In genomic region chr12:40351976-40352375, GRCh38 we compare ENCODE assay signal across 21 cellular contexts.
DNase-seq lines count a peak whose midpoint lies in the region; ATAC-seq and TF ChIP-seq lines count a peak whose summit lies in the region.
"Had no signal": no experiment of that assay in that cellular context is flagged by ENCODE, and none has a peak within 500 bp of the region (broad histone marks: within the 10 kb centered on the region; RNA-seq: fewer than 3 reads in every experiment).

No MANE protein-coding gene starts in this region.

- H3K27ac Mint-ChIP-seq in glutamatergic neuron (ENCODE audit: unreplicated experiment) = peak overlapping the region; percentile 83
- no peak overlapping the region; a peak in 1 of 7 replicates for H3K27ac Mint-ChIP-seq in H9
- H3K27ac Mint-ChIP-seq: CD4-positive, alpha-beta T cell; IgD-negative memory B cell had no signal

- H3K4me3 ChIP-seq in trophoblast cell (ENCODE audit: low read depth, low read length) = no peak overlapping the region
- H3K4me3 ChIP-seq: HAP-1, MG63 had no signal

- intact Hi-C loops in Right ventricle myocardium inferior (cut with DNase I) = no loop called here
- intact Hi-C loops in cardiac septum (cut with DNase I) = no loop called here

- H3K36me3 Mint-ChIP-seq in glutamatergic neuron (ENCODE audit: unreplicated experiment) (peaks cover 4% of the 10 kb centered on the region), H9 (ENCODE audit: insufficient read depth in 1 of 3, low read depth in 3 of 3) (peaks cover 6 to 12% (median 6%) of the 10 kb centered on the region in 3 experiments; a peak in 6 of 7 replicates)

- no peak overlapping the region for H4K8ac ChIP-seq in trophoblast cell (ENCODE audit: low read depth, low read length)
- no peak overlapping the region for H4K8ac ChIP-seq in H9 (replicated peaks; ENCODE audit: insufficient read length, low read depth, low read length)

- H3K23me2 ChIP-seq in H9 (ENCODE audit: insufficient read length, low read depth, low read length, poor library complexity, severe bottlenecking) = no peaks in the 10 kb centered on the region

- H3K4ac ChIP-seq in trophoblast cell (ENCODE audit: low read depth, low read length) (no peak overlapping the region), H9 (ENCODE audit: low read depth, low read length) (no peak overlapping the region)

- no peak overlapping the region for H3T11ph ChIP-seq in H9 (ENCODE audit: low read length)

- H3K4me3 Mint-ChIP-seq in glutamatergic neuron (ENCODE audit: unreplicated experiment) = no peak overlapping the region
- no peak overlapping the region for H3K4me3 Mint-ChIP-seq in H9
- H3K4me3 Mint-ChIP-seq: CD4-positive, alpha-beta T cell; IgD-negative memory B cell had no signal

- H3K9ac ChIP-seq in trophoblast cell (ENCODE audit: low read length) (no peak overlapping the region), H9 (ENCODE audit: extremely low read depth, insufficient read length, low read length) (no peak overlapping the region)

- H3K14ac ChIP-seq in trophoblast cell (ENCODE audit: low read length) (no peak overlapping the region), H9 (ENCODE audit: insufficient read depth, low read length) (no peak overlapping the region)

- peak; percentile 48 for ATAC-seq in Right ventricle myocardium inferior
- no peak for ATAC-seq in HG03045 (IDR thresholded peaks at IDR 0.05; ENCODE audit: unreplicated experiment)

- peaks cover 9% of the 10 kb centered on the region for H3K9me3 Mint-ChIP-seq in glutamatergic neuron (ENCODE audit: unreplicated experiment)
- peaks cover 8 to 15% of the 10 kb centered on the region in 2 experiments for H3K9me3 Mint-ChIP-seq in H9
- H3K9me3 Mint-ChIP-seq: IgD-negative memory B cell had no signal

- H3K27ac ChIP-seq in trophoblast cell (ENCODE audit: low read depth, low read length) (peak overlapping the region; percentile 14), H9 (ENCODE audit: insufficient read length, low read depth, low read length) (no peak overlapping the region)
- H3K27ac ChIP-seq: HL-60 had no signal

- H3K79me2 ChIP-seq in trophoblast cell (ENCODE audit: control insufficient read depth, insufficient read depth, low read length, poor library complexity) (no peaks in the 10 kb centered on the region), H9 (ENCODE audit: insufficient read depth, low read length) (no peaks in the 10 kb centered on the region)

- H3K27me3 Mint-ChIP-seq in glutamatergic neuron (ENCODE audit: unreplicated experiment) (peaks cover 2% of the 10 kb centered on the region), H9 (ENCODE audit: low read depth) (no peaks in the 10 kb centered on the region; the same call in 1 of the 2 replicates)
- H3K27me3 Mint-ChIP-seq: CD4-positive, alpha-beta T cell; IgD-negative memory B cell had no signal

- H4K12ac ChIP-seq in trophoblast cell (ENCODE audit: low read depth, low read length) = no peak overlapping the region

- no peak overlapping the region for H4K5ac ChIP-seq in H9 (ENCODE audit: insufficient read length, low read depth, low read length)

- H3K4me2 ChIP-seq in trophoblast cell (ENCODE audit: low read length) (no peak overlapping the region), H9 (ENCODE audit: insufficient read depth, insufficient read length, low read length) (no peak overlapping the region)

- H3K4me1 ChIP-seq in trophoblast cell (ENCODE audit: control insufficient read depth in 1 of 2, insufficient read depth in 2 of 2, low read length in 2 of 2) (peaks cover 0 to 5% of the 10 kb centered on the region in 2 experiments), H9 (ENCODE audit: insufficient read depth, low read length) (no peaks in the 10 kb centered on the region)
- H3K4me1 ChIP-seq: Caco-2, HAP-1 had no signal

- H3K56ac ChIP-seq in H9 (ENCODE audit: insufficient read length, low read depth, low read length) = no peak overlapping the region

- WGBS in trophoblast cell (ENCODE audit: extremely low coverage, insufficient coverage, insufficient read length) = no CpG with 5 or more reads among the region's 1 CpG
- no CpG with 5 or more reads among the region's 1 CpG for WGBS in H9 (ENCODE audit: extremely low coverage, insufficient read length, low lambda C conversion rate)

- H2AK5ac ChIP-seq in trophoblast cell (ENCODE audit: low read length) = no peak overlapping the region
- H2AK5ac ChIP-seq in H9 (ENCODE audit: insufficient read length, low read length) = no peak overlapping the region

- DNase-seq in Right ventricle myocardium inferior (ENCODE audit: missing footprints) = no peak
- DNase-seq in cardiac septum (ENCODE audit: low spot score) = no peak
- peak; percentile 45 for DNase-seq in NCI-H524 treated with DMSO at 0.1 percent for 48 hours (lab: John Stamatoyannopoulos, UW)
- DNase-seq in glutamatergic neuron = no peak
- no peak for DNase-seq in trophoblast cell
- no peak for DNase-seq in H9
- DNase-seq in HT-29 (ENCODE audit: low spot score) = no peak
- DNase-seq: Caco-2; CD4-positive, alpha-beta T cell; DMS53; Kasumi-1; MG63; NCI-H1048; NCI-H1436; NCI-H1930; NCI-H510A; SIG-M5 had no signal

- no peak overlapping the region for H4K91ac ChIP-seq in trophoblast cell (ENCODE audit: low read depth, low read length)
- H4K91ac ChIP-seq in H9 (ENCODE audit: insufficient read length, low read depth, low read length) = no peak overlapping the region

- H3K79me1 ChIP-seq in trophoblast cell (ENCODE audit: low read length) (peaks cover 5% of the 10 kb centered on the region), H9 (ENCODE audit: insufficient read depth, low read depth, low read length, poor library complexity, severe bottlenecking) (no peaks in the 10 kb centered on the region)

- H2BK15ac ChIP-seq in H9 (ENCODE audit: low read depth, low read length) = no peak overlapping the region

- H3K27me3 ChIP-seq in trophoblast cell (ENCODE audit: insufficient read depth, low read length) = no peaks in the 10 kb centered on the region
- no peaks in the 10 kb centered on the region for H3K27me3 ChIP-seq in H9 (ENCODE audit: insufficient read depth, low read length)
- H3K27me3 ChIP-seq: MG63 had no signal

- H3K4me1 Mint-ChIP-seq in glutamatergic neuron (ENCODE audit: low read depth, unreplicated experiment) (peaks cover 2% of the 10 kb centered on the region), H9 (peaks cover 5 to 10% of the 10 kb centered on the region in 2 experiments)

- no peak overlapping the region for H2BK5ac ChIP-seq in trophoblast cell (ENCODE audit: low read depth, low read length, poor library complexity)
- no peak overlapping the region for H2BK5ac ChIP-seq in H9 (ENCODE audit: insufficient read length, low read length)

- H3K9me3 ChIP-seq in trophoblast cell (ENCODE audit: insufficient read depth, low read depth, low read length) = no peaks in the 10 kb centered on the region
- no peaks in the 10 kb centered on the region for H3K9me3 ChIP-seq in H9 (ENCODE audit: control insufficient read depth, low read depth, low read length)
- H3K9me3 ChIP-seq: Caco-2, HAP-1, MG63 had no signal

- no peaks in the 10 kb centered on the region for H3K36me3 ChIP-seq in trophoblast cell (ENCODE audit: control insufficient read depth in 1 of 2, insufficient read depth in 2 of 2, low read length in 2 of 2)
- H3K36me3 ChIP-seq: HAP-1, MG63 had no signal

- no peak overlapping the region for H2BK12ac ChIP-seq in trophoblast cell (ENCODE audit: low read length)
- no peak overlapping the region for H2BK12ac ChIP-seq in H9 (ENCODE audit: insufficient read length, low read depth, low read length)

- no peak overlapping the region for H2BK20ac ChIP-seq in H9 (ENCODE audit: low read depth, low read length, poor library complexity, severe bottlenecking)

- H4K20me1 ChIP-seq in H9 (ENCODE audit: control insufficient read depth, insufficient read depth, insufficient read length) = no peaks in the 10 kb centered on the region

- no peak for TF ChIP-seq CTCF in glutamatergic neuron (IDR thresholded peaks at IDR 0.05; ENCODE audit: partially characterized antibody, unreplicated experiment)
- TF ChIP-seq CTCF in H9 (conservative IDR thresholded peaks at IDR 0.05) = no peak

- H2AFZ ChIP-seq in trophoblast cell (ENCODE audit: insufficient read depth, low read length, poor library complexity) = no peak overlapping the region
- no peak overlapping the region for H2AFZ ChIP-seq in H9 (ENCODE audit: low read length)

- H2BK120ac ChIP-seq in trophoblast cell (ENCODE audit: insufficient read depth, low read length, poor library complexity) = no peak overlapping the region
- H2BK120ac ChIP-seq in H9 (ENCODE audit: low read depth, low read length, poor library complexity, severe bottlenecking) = no peak overlapping the region

- H3K18ac ChIP-seq in trophoblast cell (ENCODE audit: low read length) = no peak overlapping the region
- H3K18ac ChIP-seq in H9 (ENCODE audit: insufficient read length, low read depth, low read length) = no peak overlapping the region

- no peak overlapping the region for H3K23ac ChIP-seq in trophoblast cell (ENCODE audit: low read length)
- H3K23ac ChIP-seq in H9 (ENCODE audit: insufficient read length, low read depth, low read length) = no peak overlapping the region
